Comparison of ENCODE assay signal across 1 cellular context in genomic region chr9:136122425-136123383, GRCh38.
TF ChIP-seq lines count a peak whose summit lies in the region.

No MANE protein-coding gene starts in this region.

TF ChIP-seq in GM12878, 131 proteins besides CTCF, POLR2A, EP300 and RAD21 (continued from another document):
- TF ChIP-seq ZNF207 (IDR thresholded peaks at IDR 0.05; ENCODE audit: borderline replicate concordance) (no peak), CBX5 (IDR thresholded peaks at IDR 0.05; ENCODE audit: low read depth) (no peak), STAT1 (conservative IDR thresholded peaks at IDR 0.05) (peak; percentile 68; the same call in 1 of the 2 replicates), NRF1 (conservative IDR thresholded peaks at IDR 0.05; ENCODE audit: low read depth, low read length) (no peak), ZBTB11 (CRISPR knock-in tag; IDR thresholded peaks at IDR 0.05) (no peak), TARDBP (IDR thresholded peaks at IDR 0.05; ENCODE audit: borderline replicate concordance) (no peak), SMAD5 (IDR thresholded peaks at IDR 0.05; ENCODE audit: low read depth) (no peak), ZNF217 (IDR thresholded peaks at IDR 0.05) (no peak), SP1 (IDR thresholded peaks at IDR 0.05; ENCODE audit: low read depth, low read length) (no peak), ZNF24 (IDR thresholded peaks at IDR 0.05) (no peak), WRNIP1 (IDR thresholded peaks at IDR 0.05; ENCODE audit: borderline replicate concordance, low read depth, low read length) (no peak), ASH2L (IDR thresholded peaks at IDR 0.05; ENCODE audit: borderline replicate concordance, low read depth) (no peak), MTA3 (IDR thresholded peaks at IDR 0.05; ENCODE audit: borderline replicate concordance, low read length) (no peak), POLR2AphosphoS2 (IDR thresholded peaks at IDR 0.05; ENCODE audit: low read depth, low read length) (no peak), SMARCA5 (IDR thresholded peaks at IDR 0.05) (no peak), EZH2 (IDR thresholded peaks at IDR 0.05; ENCODE audit: borderline replicate concordance, control insufficient read depth, low read depth, low read length) (no peak), ZBTB33 (IDR thresholded peaks at IDR 0.05) (no peak), RB1 (IDR thresholded peaks at IDR 0.05; ENCODE audit: borderline replicate concordance) (peak; percentile 74; the same call in 1 of the 2 replicates), ESRRA (IDR thresholded peaks at IDR 0.05; ENCODE audit: low read length) (no peak), HCFC1 (IDR thresholded peaks at IDR 0.05; ENCODE audit: low read length) (0 out of 2 replicates have a peak, but pooled peaks have one; percentile 16), SPI1 (IDR thresholded peaks at IDR 0.05; ENCODE audit: borderline replicate concordance, insufficient read depth, low read depth, low read length) (no peak)
